ENCODE assay signal across 8 cellular contexts in genomic region chr19:57560049-57560491, GRCh38. TPM values are rescaled to one million over a fixed set of nuclear protein-coding genes. Genes with fewer than 3 reads are reported as not detected.
DNase-seq lines count a peak whose midpoint lies in the region; TF ChIP-seq lines count a peak whose summit lies in the region.

No MANE protein-coding gene starts in this region.

- no peak overlapping the region for H3K9ac ChIP-seq in neural progenitor cell

- peak overlapping the region; percentile 84 for H3K4me2 ChIP-seq in neural progenitor cell

- H3K9me3 Mint-ChIP-seq in activated CD4-positive, alpha-beta T cell treated with anti-CD3 and anti-CD28 coated beads, Interleukin-2, amount 10 ng/mL, durations not matched to agents 24 days and 14 days = peaks cover 27% of the 10 kb centered on the region
- H3K9me3 Mint-ChIP-seq in neural progenitor cell = peaks cover 73% of the 10 kb centered on the region

- peaks cover 8 to 16% of the 10 kb centered on the region in 2 donors for H3K9me3 ChIP-seq in esophagus (ENCODE audit: control insufficient read depth in 2 of 2, insufficient read depth in 1 of 2, low read depth in 1 of 2, low read length in 1 of 2)
- H3K9me3 ChIP-seq in neural progenitor cell (ENCODE audit: low read depth) = peaks cover 16% of the 10 kb centered on the region

- intact Hi-C loops in activated CD4-positive, alpha-beta T cell treated with anti-CD3 and anti-CD28 coated beads, Interleukin-2, amount 10 ng/mL, durations not matched to agents 24 days and 14 days (cut with micrococcal nuclease) = no loop called here

- 20 to 29% methylated on average over 23 of the region's 23 CpGs for WGBS in esophagus, 2 donors

- no peaks in the 10 kb centered on the region for H3F3A ChIP-seq in neural progenitor cell (ENCODE audit: low read depth)

- H3K79me2 ChIP-seq in neural progenitor cell (ENCODE audit: low read depth) = peaks cover 20% of the 10 kb centered on the region

- H2AFZ ChIP-seq in neural progenitor cell (replicated peaks) = peak overlapping the region; percentile 89

- H3K4me1 Mint-ChIP-seq in activated CD4-positive, alpha-beta T cell treated with anti-CD3 and anti-CD28 coated beads, Interleukin-2, amount 10 ng/mL, durations not matched to agents 24 days and 14 days = peaks cover 23% of the 10 kb centered on the region
- H3K4me1 Mint-ChIP-seq in neural progenitor cell = peaks cover 11% of the 10 kb centered on the region

- no peaks in the 10 kb centered on the region for H3K27me3 Mint-ChIP-seq in activated CD4-positive, alpha-beta T cell treated with anti-CD3 and anti-CD28 coated beads, Interleukin-2, amount 10 ng/mL, durations not matched to agents 24 days and 14 days
- peaks cover 13% of the 10 kb centered on the region for H3K27me3 Mint-ChIP-seq in neural progenitor cell (ENCODE audit: insufficient read depth, low read depth)

- H3K27me3 ChIP-seq in esophagus (ENCODE audit: control insufficient read depth in 1 of 2, insufficient read depth in 2 of 2, low read length in 2 of 2) (no peaks in the 10 kb centered on the region), neural progenitor cell (no peaks in the 10 kb centered on the region)

- DNase-seq in activated CD4-positive, alpha-beta T cell treated with anti-CD3 and anti-CD28 coated beads, Interleukin-2, amount 10 ng/mL, durations not matched to agents 24 days and 14 days = no peak
- DNase-seq in activated CD4-positive, alpha-beta T cell treated with anti-CD3 and anti-CD28 coated beads for 1 hour = no peak
- DNase-seq in RPMI7951 (ENCODE audit: low read depth) = peak; percentile 90
- DNase-seq in neural progenitor cell (ENCODE audit: low spot score) = no peak
- DNase-seq in NCI-H1694 treated with DMSO at 0.1 percent for 48 hours (lab: John Stamatoyannopoulos, UW) = no peak
- DNase-seq in retina = no peak
- no peak for DNase-seq in AML-193 (lab: John Stamatoyannopoulos, UW)

- TF ChIP-seq CTCF in neural progenitor cell (IDR thresholded peaks at IDR 0.05) = no peak

- H3K36me3 Mint-ChIP-seq in activated CD4-positive, alpha-beta T cell treated with anti-CD3 and anti-CD28 coated beads, Interleukin-2, amount 10 ng/mL, durations not matched to agents 24 days and 14 days (ENCODE audit: low read depth) = peaks cover 39% of the 10 kb centered on the region
- H3K36me3 Mint-ChIP-seq in neural progenitor cell = peaks cover 35% of the 10 kb centered on the region

- H3K36me3 ChIP-seq in esophagus (ENCODE audit: control insufficient read depth in 2 of 2, insufficient read depth in 2 of 2, low read length in 1 of 2) = peaks cover 9% of the 10 kb centered on the region in 2 donors
- H3K36me3 ChIP-seq in neural progenitor cell = no peaks in the 10 kb centered on the region

- H3K27ac Mint-ChIP-seq in activated CD4-positive, alpha-beta T cell treated with anti-CD3 and anti-CD28 coated beads, Interleukin-2, amount 10 ng/mL, durations not matched to agents 24 days and 14 days = peak overlapping the region; percentile 94
- peak overlapping the region; percentile 65 for H3K27ac Mint-ChIP-seq in neural progenitor cell

- H3K4me3 ChIP-seq in esophagus (ENCODE audit: low read depth in 1 of 2, low read length in 2 of 2) = peak overlapping the region; percentile 92 to 99
- H3K4me3 ChIP-seq in neural progenitor cell = peak overlapping the region; percentile 87

- H3K4me1 ChIP-seq in esophagus (ENCODE audit: control insufficient read depth in 2 of 2, insufficient read depth in 2 of 2, low read length in 1 of 2) = peaks cover 0 to 11% of the 10 kb centered on the region in 2 donors
- peaks cover 6% of the 10 kb centered on the region for H3K4me1 ChIP-seq in neural progenitor cell

- peak overlapping the region; percentile 99 for H3K4me3 Mint-ChIP-seq in activated CD4-positive, alpha-beta T cell treated with anti-CD3 and anti-CD28 coated beads, Interleukin-2, amount 10 ng/mL, durations not matched to agents 24 days and 14 days
- peak overlapping the region; percentile 99 for H3K4me3 Mint-ChIP-seq in neural progenitor cell

- H4K20me1 ChIP-seq in neural progenitor cell (ENCODE audit: low read depth) = peaks cover 8% of the 10 kb centered on the region

- H3K27ac ChIP-seq in esophagus (ENCODE audit: low read depth in 2 of 2, low read length in 1 of 2) = peak overlapping the region in 1 of 2 donors; percentile 35
- H3K27ac ChIP-seq in neural progenitor cell = no peak overlapping the region

RNA-seq across cellular contexts. Expression of gene ZNF550, which starts 0.4 kb away (rescaled TPM):
- total RNA-seq in activated CD4-positive, alpha-beta T cell treated with anti-CD3 and anti-CD28 coated beads, Interleukin-2, amount 10 ng/mL, durations not matched to agents 24 days and 14 days = 7.4 and 9.3 TPM in 2 replicates
- 6.1 and 6.3 TPM in 2 replicates for total RNA-seq in RPMI7951 (2014; rRNA removed; shearing (Covaris generic))
- 1 to 10 TPM; 2.0 to 2.6 TPM for polyA plus RNA-seq in esophagus
- total RNA-seq in neural progenitor cell (ENCODE audit: low replicate concordance) = 10.7 and 11.1 TPM in 2 replicates

RNA-seq across cellular contexts. Expression of gene ZNF416, which starts 18.6 kb away (rescaled TPM):
- 3.4 and 3.5 TPM in 2 replicates for total RNA-seq in activated CD4-positive, alpha-beta T cell treated with anti-CD3 and anti-CD28 coated beads, Interleukin-2, amount 10 ng/mL, durations not matched to agents 24 days and 14 days
- 6.1 and 6.3 TPM in 2 replicates for total RNA-seq in RPMI7951 (2014; rRNA removed; shearing (Covaris generic))
- polyA plus RNA-seq in esophagus = 1 to 10 TPM; 2.3 to 3.7 TPM
- 7.9 and 9.0 TPM in 2 replicates for total RNA-seq in neural progenitor cell (ENCODE audit: low replicate concordance)

RNA-seq across cellular contexts. Expression of gene ZIK1, which starts 23.9 kb away (rescaled TPM):
- 2.8 and 4.1 TPM in 2 replicates for total RNA-seq in activated CD4-positive, alpha-beta T cell treated with anti-CD3 and anti-CD28 coated beads, Interleukin-2, amount 10 ng/mL, durations not matched to agents 24 days and 14 days
- 9.9 and 11.6 TPM in 2 replicates for total RNA-seq in RPMI7951 (2014; rRNA removed; shearing (Covaris generic))
- polyA plus RNA-seq in esophagus = 1 to 10 TPM in 1 of 2 donors, under 1 TPM in 1; 0.43 to 1.3 TPM
- 35.1 and 56.1 TPM in 2 replicates for total RNA-seq in neural progenitor cell (ENCODE audit: low replicate concordance)

RNA-seq across cellular contexts. Expression of gene ZNF549, which starts 32.9 kb away (rescaled TPM):
- total RNA-seq in activated CD4-positive, alpha-beta T cell treated with anti-CD3 and anti-CD28 coated beads, Interleukin-2, amount 10 ng/mL, durations not matched to agents 24 days and 14 days = 4.0 and 4.9 TPM in 2 replicates
- total RNA-seq in RPMI7951 (2014; rRNA removed; shearing (Covaris generic)) = 5.1 and 6.2 TPM in 2 replicates
- polyA plus RNA-seq in esophagus = 1 to 10 TPM in 1 of 2 donors, under 1 TPM in 1; 0.94 to 1.2 TPM
- 10.6 and 15.6 TPM in 2 replicates for total RNA-seq in neural progenitor cell (ENCODE audit: low replicate concordance)

RNA-seq across cellular contexts. Expression of gene ZNF530, which starts 39.6 kb away (rescaled TPM):
- total RNA-seq in activated CD4-positive, alpha-beta T cell treated with anti-CD3 and anti-CD28 coated beads, Interleukin-2, amount 10 ng/mL, durations not matched to agents 24 days and 14 days = 4.5 and 5.7 TPM in 2 replicates
- 12.7 and 17.7 TPM in 2 replicates for total RNA-seq in RPMI7951 (2014; rRNA removed; shearing (Covaris generic))
- polyA plus RNA-seq in esophagus = 1 to 10 TPM; 1.1 to 1.9 TPM
- 10.5 and 20.4 TPM in 2 replicates for total RNA-seq in neural progenitor cell (ENCODE audit: low replicate concordance)
